Comparison of ENCODE assay signal across 13 cellular contexts in genomic region chr6:105346052-105346451, GRCh38. TPM values are rescaled to one million over a fixed set of nuclear protein-coding genes. Genes with fewer than 3 reads are reported as not detected.
DNase-seq lines count a peak whose midpoint lies in the region; ATAC-seq, FAIRE-seq and TF ChIP-seq lines count a peak whose summit lies in the region.
"Had no signal": no experiment of that assay in that cellular context is flagged by ENCODE, and none has a peak within 500 bp of the region (broad histone marks: within the 10 kb centered on the region; RNA-seq: fewer than 3 reads in every experiment).

No MANE protein-coding gene starts in this region.

- H2AFZ ChIP-seq in keratinocyte (ENCODE audit: control insufficient read depth, low read length): no peak overlapping the region

- peaks cover 2% of the 10 kb centered on the region for H3K9me3 Mint-ChIP-seq in activated CD4-positive, alpha-beta memory T cell treated with anti-CD3 and anti-CD28 coated beads for 36 hours
- peaks cover 2% of the 10 kb centered on the region for H3K9me3 Mint-ChIP-seq in activated CD4-positive, alpha-beta memory T cell treated with anti-CD3 and anti-CD28 coated beads, Interleukin-2, amount 10 ng/mL, durations not matched to agents 7 days and 5 days
- H3K9me3 Mint-ChIP-seq in activated naive CD8-positive, alpha-beta T cell treated with anti-CD3 and anti-CD28 coated beads, Interleukin-2, amount 50 U/mL, for 24 hours: no peaks in the 10 kb centered on the region
- H3K9me3 Mint-ChIP-seq: natural killer cell treated with Interleukin-12 subunit alpha and Interleukin-12 subunit beta and Interleukin-15 and Interleukin-18, amount 100 ng/mL, for 72 hours had no signal

- H3K4me1 ChIP-seq in keratinocyte (ENCODE audit: control insufficient read depth, extremely low read depth, insufficient read depth, low read length): peaks cover 15% of the 10 kb centered on the region

- peaks cover 3% of the 10 kb centered on the region for H3K4me1 Mint-ChIP-seq in activated CD4-positive, alpha-beta memory T cell treated with anti-CD3 and anti-CD28 coated beads for 36 hours (ENCODE audit: low read depth)
- no peaks in the 10 kb centered on the region for H3K4me1 Mint-ChIP-seq in activated CD4-positive, alpha-beta memory T cell treated with anti-CD3 and anti-CD28 coated beads, Interleukin-2, amount 10 ng/mL, durations not matched to agents 7 days and 5 days
- peaks cover under 1% of the 10 kb centered on the region for H3K4me1 Mint-ChIP-seq in activated naive CD8-positive, alpha-beta T cell treated with anti-CD3 and anti-CD28 coated beads, Interleukin-2, amount 50 U/mL, for 24 hours

- peaks cover 5% of the 10 kb centered on the region for H3K79me2 ChIP-seq in keratinocyte (ENCODE audit: control insufficient read depth, insufficient read depth, low read length)

- H3K36me3 ChIP-seq in keratinocyte (ENCODE audit: control insufficient read depth in 2 of 2, extremely low read depth in 1 of 2, insufficient read depth in 2 of 2, low read length in 2 of 2): peaks cover 9 to 15% of the 10 kb centered on the region in 2 experiments

- intact Hi-C loops in activated CD4-positive, alpha-beta memory T cell treated with anti-CD3 and anti-CD28 coated beads for 36 hours (cut with micrococcal nuclease): no loop called here

- no peak overlapping the region for H3K4me3 ChIP-seq in keratinocyte (ENCODE audit: control insufficient read depth in 2 of 3, extremely low read depth in 1 of 3, insufficient read depth in 2 of 3, low read depth in 1 of 3, low read length in 3 of 3)

- peak overlapping the region; percentile 41 for H3K27ac ChIP-seq in cingulate gyrus (ENCODE audit: low read depth, low read length)
- no peak overlapping the region for H3K27ac ChIP-seq in keratinocyte (ENCODE audit: control insufficient read depth, insufficient read depth, low read length)
- H3K27ac ChIP-seq in temporal lobe (ENCODE audit: low read depth, low read length): peak overlapping the region; percentile 55

- TF ChIP-seq CTCF in keratinocyte (optimal IDR thresholded peaks at IDR 0.05 in 1 of 3, IDR thresholded peaks at IDR 0.05 in 1 of 3, conservative IDR thresholded peaks at IDR 0.05 in 1 of 3; ENCODE audit: extremely low read depth in 1 of 3, insufficient read depth in 2 of 3, low read length in 3 of 3): no peak

- no peak overlapping the region for H3K4me2 ChIP-seq in keratinocyte (ENCODE audit: control insufficient read depth, extremely low read depth, insufficient read depth, low read depth, low read length)

- no peaks in the 10 kb centered on the region for H3K27me3 ChIP-seq in keratinocyte (ENCODE audit: control insufficient read depth, extremely low read depth, insufficient read depth, low read length)

- FAIRE-seq in keratinocyte (lab: Jason Lieb, UNC) (no peak), HTR-8/SVneo (lab: Jason Lieb, UNC) (no peak)
- FAIRE-seq: A204.1, endometrium had no signal

- H3K4me3 Mint-ChIP-seq in activated CD4-positive, alpha-beta memory T cell treated with anti-CD3 and anti-CD28 coated beads for 36 hours: no peak overlapping the region
- H3K4me3 Mint-ChIP-seq in activated CD4-positive, alpha-beta memory T cell treated with anti-CD3 and anti-CD28 coated beads, Interleukin-2, amount 10 ng/mL, durations not matched to agents 7 days and 5 days: no peak overlapping the region
- no peak overlapping the region for H3K4me3 Mint-ChIP-seq in activated naive CD8-positive, alpha-beta T cell treated with anti-CD3 and anti-CD28 coated beads, Interleukin-2, amount 50 U/mL, for 24 hours
- H3K4me3 Mint-ChIP-seq: natural killer cell treated with Interleukin-12 subunit alpha and Interleukin-12 subunit beta and Interleukin-15 and Interleukin-18, amount 100 ng/mL, for 72 hours had no signal

- DNase-seq in activated CD4-positive, alpha-beta memory T cell treated with anti-CD3 and anti-CD28 coated beads for 36 hours: no peak
- DNase-seq in activated CD4-positive, alpha-beta memory T cell treated with anti-CD3 and anti-CD28 coated beads, Interleukin-2, amount 10 ng/mL, durations not matched to agents 7 days and 5 days: no peak
- DNase-seq in keratinocyte (ENCODE audit: low read depth, low spot score): peak; percentile 28
- DNase-seq in HTR-8/SVneo (ENCODE audit: insufficient read length, low spot score): no peak
- no peak for DNase-seq in NCI-H1092 treated with DMSO at 0.1 percent for 48 hours (lab: John Stamatoyannopoulos, UW)
- no peak for DNase-seq in activated naive CD8-positive, alpha-beta T cell treated with anti-CD3 and anti-CD28 coated beads, Interleukin-2, amount 50 U/mL, for 24 hours
- DNase-seq: activated CD8-positive, alpha-beta memory T cell treated with anti-CD3 and anti-CD28 coated beads, Interleukin-2, amount 50 U/mL, for 48 hours; NCI-H1930 had no signal

- H3K36me3 Mint-ChIP-seq in activated CD4-positive, alpha-beta memory T cell treated with anti-CD3 and anti-CD28 coated beads for 36 hours: peaks cover 53% of the 10 kb centered on the region
- peaks cover 55% of the 10 kb centered on the region for H3K36me3 Mint-ChIP-seq in activated CD4-positive, alpha-beta memory T cell treated with anti-CD3 and anti-CD28 coated beads, Interleukin-2, amount 10 ng/mL, durations not matched to agents 7 days and 5 days (ENCODE audit: low read depth)
- peaks cover 46% of the 10 kb centered on the region for H3K36me3 Mint-ChIP-seq in activated naive CD8-positive, alpha-beta T cell treated with anti-CD3 and anti-CD28 coated beads, Interleukin-2, amount 50 U/mL, for 24 hours (ENCODE audit: low read depth)

- CTCF ChIA-PET in activated CD4-positive, alpha-beta memory T cell treated with anti-CD3 and anti-CD28 coated beads for 36 hours (lab: Charles Lee): no interaction called here
- CTCF ChIA-PET in activated CD4-positive, alpha-beta memory T cell treated with anti-CD3 and anti-CD28 coated beads, Interleukin-2, amount 10 ng/mL, durations not matched to agents 7 days and 5 days (lab: Charles Lee): no interaction called here

- H3K9ac ChIP-seq in keratinocyte (ENCODE audit: control insufficient read depth, extremely low read depth, insufficient read depth, low read length): no peak overlapping the region

- H4K20me1 ChIP-seq in keratinocyte (ENCODE audit: control insufficient read depth, extremely low read depth, insufficient read depth, low read length): no peaks in the 10 kb centered on the region

- no peaks in the 10 kb centered on the region for H3K9me3 ChIP-seq in keratinocyte (ENCODE audit: control insufficient read depth, low read depth, low read length)

- H3K9me1 ChIP-seq in keratinocyte (ENCODE audit: control insufficient read depth, extremely low read depth, insufficient read depth, low read length): no peaks in the 10 kb centered on the region

- H3K27me3 Mint-ChIP-seq in activated CD4-positive, alpha-beta memory T cell treated with anti-CD3 and anti-CD28 coated beads for 36 hours: no peaks in the 10 kb centered on the region
- H3K27me3 Mint-ChIP-seq in activated CD4-positive, alpha-beta memory T cell treated with anti-CD3 and anti-CD28 coated beads, Interleukin-2, amount 10 ng/mL, durations not matched to agents 7 days and 5 days: no peaks in the 10 kb centered on the region
- no peaks in the 10 kb centered on the region for H3K27me3 Mint-ChIP-seq in activated naive CD8-positive, alpha-beta T cell treated with anti-CD3 and anti-CD28 coated beads, Interleukin-2, amount 50 U/mL, for 24 hours
- H3K27me3 Mint-ChIP-seq: natural killer cell treated with Interleukin-12 subunit alpha and Interleukin-12 subunit beta and Interleukin-15 and Interleukin-18, amount 100 ng/mL, for 72 hours had no signal

- dilution Hi-C loops in keratinocyte (cut with MboI; ENCODE audit: extremely low pct_ligation_motif_present, low sequenced_read_pairs): no loop called here

- H3K27ac Mint-ChIP-seq in activated CD4-positive, alpha-beta memory T cell treated with anti-CD3 and anti-CD28 coated beads for 36 hours: peak overlapping the region; percentile 59
- H3K27ac Mint-ChIP-seq in activated CD4-positive, alpha-beta memory T cell treated with anti-CD3 and anti-CD28 coated beads, Interleukin-2, amount 10 ng/mL, durations not matched to agents 7 days and 5 days: no peak overlapping the region
- H3K27ac Mint-ChIP-seq in activated naive CD8-positive, alpha-beta T cell treated with anti-CD3 and anti-CD28 coated beads, Interleukin-2, amount 50 U/mL, for 24 hours: no peak overlapping the region
- H3K27ac Mint-ChIP-seq: natural killer cell treated with Interleukin-12 subunit alpha and Interleukin-12 subunit beta and Interleukin-15 and Interleukin-18, amount 100 ng/mL, for 72 hours had no signal

- POLR2A ChIA-PET in activated CD4-positive, alpha-beta memory T cell treated with anti-CD3 and anti-CD28 coated beads for 36 hours (lab: Charles Lee): no interaction called here
- POLR2A ChIA-PET in activated CD4-positive, alpha-beta memory T cell treated with anti-CD3 and anti-CD28 coated beads, Interleukin-2, amount 10 ng/mL, durations not matched to agents 7 days and 5 days (lab: Charles Lee): no interaction called here

- no peak for ATAC-seq in activated naive CD8-positive, alpha-beta T cell treated with anti-CD3 and anti-CD28 coated beads, Interleukin-2, amount 50 U/mL, for 24 hours
- ATAC-seq: natural killer cell treated with Interleukin-12 subunit alpha and Interleukin-12 subunit beta and Interleukin-15 and Interleukin-18, amount 100 ng/mL, for 72 hours had no signal

RNA-seq across cellular contexts. Expression of gene PREP, which starts 56.8 kb away (rescaled TPM):
- total RNA-seq in activated CD4-positive, alpha-beta memory T cell treated with anti-CD3 and anti-CD28 coated beads for 36 hours: 10 to 100 TPM; 42.7 to 45.7 TPM
- 10 to 100 TPM; 43.7 to 44.3 TPM for total RNA-seq in activated CD4-positive, alpha-beta memory T cell treated with anti-CD3 and anti-CD28 coated beads, Interleukin-2, amount 10 ng/mL, durations not matched to agents 7 days and 5 days
- polyA plus RNA-seq in keratinocyte: 34.5 to 75.6 TPM (median 48.3 TPM) in 3 replicates
- polyA plus RNA-seq in keratinocyte (2011; ENCODE audit: low read depth): 21.3 TPM
- 40.7 and 53.0 TPM in 2 replicates for polyA plus RNA-seq in keratinocyte (2011; cell fraction: cytosol; rRNA removed)
- 68.8 and 78.5 TPM in 2 replicates for polyA plus RNA-seq in keratinocyte (2011; cell fraction: nucleus; rRNA removed)
- polyA plus RNA-seq in keratinocyte (2012; ENCODE audit: low replicate concordance): 48.0 and 64.3 TPM in 2 replicates
- 40.6 to 78.5 TPM (median 44.3 TPM) in 3 replicates for polyA minus RNA-seq in keratinocyte
- polyA minus RNA-seq in keratinocyte (2011; cell fraction: cytosol; rRNA and poly(A)+ RNA removed): 25.9 TPM
- polyA minus RNA-seq in keratinocyte (2011; cell fraction: nucleus; rRNA and poly(A)+ RNA removed): 37.9 and 87.7 TPM in 2 replicates
- 41.6 TPM for total RNA-seq in temporal lobe
